8 cellular contexts compared by ENCODE assay signal in genomic region chr5:177311361-177311722, GRCh38. TPM values are rescaled to one million over a fixed set of nuclear protein-coding genes. Genes with fewer than 3 reads are reported as not detected.
DNase-seq lines count a peak whose midpoint lies in the region; ATAC-seq, FAIRE-seq and TF ChIP-seq lines count a peak whose summit lies in the region.

No MANE protein-coding gene starts in this region.

- TF ChIP-seq POLR2A in prostate gland (IDR thresholded peaks at IDR 0.05): no peak

- H3K27ac ChIP-seq in prostate gland: no peak overlapping the region

- peaks cover 0 to 3% of the 10 kb centered on the region in 2 donors for H3K36me3 ChIP-seq in prostate gland

- H3K4me1 ChIP-seq in prostate gland (replicated peaks): peaks cover 11% of the 10 kb centered on the region

- H3K27me3 ChIP-seq in prostate gland (replicated peaks; ENCODE audit: insufficient read depth): no peaks in the 10 kb centered on the region

- intact Hi-C loops in Right ventricle myocardium inferior (cut with DNase I): no loop called here
- intact Hi-C loops in cardiac septum (cut with DNase I): loop anchor here (10.0 kb wide), 1 partner anchor 143 kb away; no protein-coding TSS in a partner anchor
- intact Hi-C loops in prostate gland (cut with DNase I): loop anchor here (5.0 kb wide), 1 partner anchor 46 kb away; the partner anchor contains the start of gene RGS14

- no peak for ATAC-seq in Right ventricle myocardium inferior

- under 1% methylated on average over 23 of the region's 27 CpGs for WGBS in prostate gland

- DNase-seq in Right ventricle myocardium inferior (ENCODE audit: missing footprints): peak; percentile 65
- DNase-seq in cardiac septum (ENCODE audit: low spot score): no peak
- peak; percentile 38 for DNase-seq in RPMI8226
- DNase-seq in fibroblast of the aortic adventitia (ENCODE audit: low read depth): no peak
- DNase-seq in prostate gland (ENCODE audit: low spot score): no peak
- no peak for DNase-seq in frontal cortex (ENCODE audit: low spot score in 2 of 2)
- no peak for DNase-seq in stimulated activated CD4-positive, alpha-beta T cell treated with anti-CD3 and anti-CD28 coated beads, Interleukin-2, amount 100 ng/mL, for 24 hours
- DNase-seq in activated naive CD4-positive, alpha-beta T cell treated with Interleukin-2 at 50 U/mL for 16 hours: no peak

- H3K4me3 ChIP-seq in fibroblast of the aortic adventitia (ENCODE audit: low read depth, low read length) (peak overlapping the region; percentile 77), prostate gland (peak overlapping the region; percentile 36 to 50)

- no peaks in the 10 kb centered on the region for H3K9me3 ChIP-seq in prostate gland

- TF ChIP-seq CTCF in fibroblast of the aortic adventitia (IDR thresholded peaks at IDR 0.05; ENCODE audit: insufficient read depth, low read length): no peak
- TF ChIP-seq CTCF in prostate gland (IDR thresholded peaks at IDR 0.05): no peak

- no peak for FAIRE-seq in frontal cortex (lab: Jason Lieb, UNC)

RNA-seq across cellular contexts. Expression of gene MXD3, which starts 0.4 kb away (rescaled TPM):
- total RNA-seq in Right ventricle myocardium inferior: 2.0 TPM
- 1.9 TPM for total RNA-seq in cardiac septum
- 2.6 and 17.5 TPM in 2 replicates for total RNA-seq in fibroblast of the aortic adventitia (ENCODE audit: low replicate concordance)
- 10 to 100 TPM; 13.5 to 20.5 TPM for total RNA-seq in prostate gland
- total RNA-seq in frontal cortex: 3.7 TPM

RNA-seq across cellular contexts. Expression of gene PRELID1, which starts 7.7 kb away (rescaled TPM):
- total RNA-seq in Right ventricle myocardium inferior: 34.1 TPM
- total RNA-seq in cardiac septum: 49.8 TPM
- 118 and 120 TPM in 2 replicates for total RNA-seq in fibroblast of the aortic adventitia (ENCODE audit: low replicate concordance)
- 10 to 100 TPM; 76.5 to 95.8 TPM for total RNA-seq in prostate gland
- total RNA-seq in frontal cortex: 42.4 TPM

RNA-seq across cellular contexts. Expression of gene RAB24, which starts 7.8 kb away (rescaled TPM):
- 18.9 TPM for total RNA-seq in Right ventricle myocardium inferior
- 19.0 TPM for total RNA-seq in cardiac septum
- 11.6 and 104 TPM in 2 replicates for total RNA-seq in fibroblast of the aortic adventitia (ENCODE audit: low replicate concordance)
- total RNA-seq in prostate gland: 10 to 100 TPM; 30.0 to 30.4 TPM
- total RNA-seq in frontal cortex: 14.3 TPM

RNA-seq across cellular contexts. Expression of gene LMAN2, which starts 40.1 kb away (rescaled TPM):
- total RNA-seq in Right ventricle myocardium inferior: 72.3 TPM
- total RNA-seq in cardiac septum: 67.5 TPM
- 116 and 190 TPM in 2 replicates for total RNA-seq in fibroblast of the aortic adventitia (ENCODE audit: low replicate concordance)
- 100 to 1,000 TPM; 350 to 369 TPM for total RNA-seq in prostate gland
- total RNA-seq in frontal cortex: 88.9 TPM

RNA-seq across cellular contexts. Expression of gene RGS14, which starts 46.4 kb away (rescaled TPM):
- total RNA-seq in Right ventricle myocardium inferior (3.9 TPM), cardiac septum (4.3 TPM), fibroblast of the aortic adventitia (ENCODE audit: low replicate concordance) (3.1 and 28.9 TPM in 2 replicates), prostate gland (10 to 100 TPM; 13.3 to 24.2 TPM), frontal cortex (7.7 TPM)

Comparison
In these comparisons a context has a peak if more than half of its experiments do, and no peak if none do; other contexts are left out.
1. DNase-seq: peak in Right ventricle myocardium inferior (single experiment) and RPMI8226 (single experiment); none in cardiac septum (single experiment), fibroblast of the aortic adventitia (single experiment), prostate gland (single experiment), frontal cortex (0 of 2), stimulated activated CD4-positive, alpha-beta T cell treated with anti-CD3 and anti-CD28 coated beads, Interleukin-2, amount 100 ng/mL, for 24 hours (0 of 2) and activated naive CD4-positive, alpha-beta T cell treated with Interleukin-2 at 50 U/mL for 16 hours (single experiment).